ENCODE assay signal across 9 cellular contexts in genomic region chr7:144670251-144670650, GRCh38.
DNase-seq lines count a peak whose midpoint lies in the region; ATAC-seq and TF ChIP-seq lines count a peak whose summit lies in the region.
"Had no signal": no experiment of that assay in that cellular context is flagged by ENCODE, and none has a peak within 500 bp of the region (broad histone marks: within the 10 kb centered on the region; RNA-seq: fewer than 3 reads in every experiment).

No MANE protein-coding gene starts in this region.

- H3K9me3 Mint-ChIP-seq in CD4-positive, CD25-positive, alpha-beta regulatory T cell = no peaks in the 10 kb centered on the region
- no peaks in the 10 kb centered on the region for H3K9me3 Mint-ChIP-seq in T-helper 2 cell treated with Interferon-gamma antibody and Interleukin-4, amounts not matched to agents 5 μg/mL and 100 μg/mL, for 36 hours
- H3K9me3 Mint-ChIP-seq in activated naive CD8-positive, alpha-beta T cell treated with anti-CD3 and anti-CD28 coated beads, Interleukin-2, amount 50 U/mL, for 24 hours = no peaks in the 10 kb centered on the region

- no peaks in the 10 kb centered on the region for H3K27me3 Mint-ChIP-seq in CD4-positive, CD25-positive, alpha-beta regulatory T cell
- H3K27me3 Mint-ChIP-seq in T-helper 2 cell treated with Interferon-gamma antibody and Interleukin-4, amounts not matched to agents 5 μg/mL and 100 μg/mL, for 36 hours (ENCODE audit: low read depth) = no peaks in the 10 kb centered on the region
- no peaks in the 10 kb centered on the region for H3K27me3 Mint-ChIP-seq in activated naive CD8-positive, alpha-beta T cell treated with anti-CD3 and anti-CD28 coated beads, Interleukin-2, amount 50 U/mL, for 24 hours

- H3K9me3 ChIP-seq in CD4-positive, CD25-positive, alpha-beta regulatory T cell (ENCODE audit: control insufficient read depth in 2 of 2, low read length in 2 of 2) = no peaks in the 10 kb centered on the region
- H3K9me3 ChIP-seq in mucosa of descending colon = no peaks in the 10 kb centered on the region

- H3K36me3 Mint-ChIP-seq in CD4-positive, CD25-positive, alpha-beta regulatory T cell = peaks cover 3% of the 10 kb centered on the region
- no peaks in the 10 kb centered on the region for H3K36me3 Mint-ChIP-seq in T-helper 2 cell treated with Interferon-gamma antibody and Interleukin-4, amounts not matched to agents 5 μg/mL and 100 μg/mL, for 36 hours (ENCODE audit: low read depth)
- H3K36me3 Mint-ChIP-seq in activated naive CD8-positive, alpha-beta T cell treated with anti-CD3 and anti-CD28 coated beads, Interleukin-2, amount 50 U/mL, for 24 hours (ENCODE audit: low read depth) = peaks cover 2% of the 10 kb centered on the region

- H3K4me1 ChIP-seq in CD4-positive, CD25-positive, alpha-beta regulatory T cell (ENCODE audit: control insufficient read depth, insufficient read depth, low read length, poor library complexity, severe bottlenecking) = no peaks in the 10 kb centered on the region
- H3K4me1 ChIP-seq in mucosa of descending colon (ENCODE audit: low read depth) = no peaks in the 10 kb centered on the region

- H3K27ac ChIP-seq in CD4-positive, CD25-positive, alpha-beta regulatory T cell (ENCODE audit: insufficient read depth, low read length, poor library complexity, severe bottlenecking) = no peak overlapping the region

- in situ Hi-C loops in SK-MEL-5 (cut with HindIII; ENCODE audit: low pct_unique_long_range_greater_than_20kb, low sequenced_read_pairs) = no loop called here

- TF ChIP-seq CTCF in mucosa of descending colon (IDR thresholded peaks at IDR 0.05) = no peak

- no peak for ATAC-seq in CD4-positive, CD25-positive, alpha-beta regulatory T cell (ENCODE audit: low read depth in 2 of 2)
- ATAC-seq in HG03354 (IDR thresholded peaks at IDR 0.05; ENCODE audit: poor library complexity, severe bottlenecking, unreplicated experiment) (peak; percentile 46), mucosa of descending colon (no peak)
- ATAC-seq in activated naive CD8-positive, alpha-beta T cell treated with anti-CD3 and anti-CD28 coated beads, Interleukin-2, amount 50 U/mL, for 24 hours = no peak
- ATAC-seq: K562 had no signal

- H3K36me3 ChIP-seq in CD4-positive, CD25-positive, alpha-beta regulatory T cell (ENCODE audit: control insufficient read depth, insufficient read depth, low read length) = no peaks in the 10 kb centered on the region
- no peaks in the 10 kb centered on the region for H3K36me3 ChIP-seq in mucosa of descending colon (ENCODE audit: low read depth)

- no peaks in the 10 kb centered on the region for H3K27me3 ChIP-seq in CD4-positive, CD25-positive, alpha-beta regulatory T cell (ENCODE audit: control insufficient read depth, insufficient read depth, low read length)

- DNase-seq in CD4-positive, CD25-positive, alpha-beta regulatory T cell = peak in 2 of 3 donors; percentile 2 to 7
- DNase-seq in SK-MEL-5 (ENCODE audit: low read depth, low spot score) (peak; percentile 36), inferior parietal cortex (ENCODE audit: extremely low spot score) (peak; percentile 40), mucosa of descending colon (no peak), NCI-H1105 (lab: John Stamatoyannopoulos, UW) (no peak)
- DNase-seq in T-helper 2 cell treated with Interferon-gamma antibody and Interleukin-4, amounts not matched to agents 5 μg/mL and 100 μg/mL, for 36 hours (ENCODE audit: low spot score) = no peak
- DNase-seq in activated naive CD8-positive, alpha-beta T cell treated with anti-CD3 and anti-CD28 coated beads, Interleukin-2, amount 50 U/mL, for 24 hours = no peak

- H3K4me3 Mint-ChIP-seq in CD4-positive, CD25-positive, alpha-beta regulatory T cell = no peak overlapping the region
- no peak overlapping the region for H3K4me3 Mint-ChIP-seq in T-helper 2 cell treated with Interferon-gamma antibody and Interleukin-4, amounts not matched to agents 5 μg/mL and 100 μg/mL, for 36 hours
- no peak overlapping the region for H3K4me3 Mint-ChIP-seq in activated naive CD8-positive, alpha-beta T cell treated with anti-CD3 and anti-CD28 coated beads, Interleukin-2, amount 50 U/mL, for 24 hours

- H3K4me3 ChIP-seq in CD4-positive, CD25-positive, alpha-beta regulatory T cell (ENCODE audit: low read depth, low read length) = no peak overlapping the region
- no peak overlapping the region for H3K4me3 ChIP-seq in mucosa of descending colon
- H3K4me3 ChIP-seq: K562 had no signal

- intact Hi-C loops in mucosa of descending colon (cut with DNase I, micrococcal nuclease) = no loop called here

- peaks cover 0 to 4% (median 2%) of the 10 kb centered on the region in 4 donors for H3K4me1 Mint-ChIP-seq in CD4-positive, CD25-positive, alpha-beta regulatory T cell
- no peaks in the 10 kb centered on the region for H3K4me1 Mint-ChIP-seq in T-helper 2 cell treated with Interferon-gamma antibody and Interleukin-4, amounts not matched to agents 5 μg/mL and 100 μg/mL, for 36 hours (ENCODE audit: low read depth)
- H3K4me1 Mint-ChIP-seq in activated naive CD8-positive, alpha-beta T cell treated with anti-CD3 and anti-CD28 coated beads, Interleukin-2, amount 50 U/mL, for 24 hours = no peaks in the 10 kb centered on the region

- no peak overlapping the region for H3K27ac Mint-ChIP-seq in CD4-positive, CD25-positive, alpha-beta regulatory T cell
- H3K27ac Mint-ChIP-seq in T-helper 2 cell treated with Interferon-gamma antibody and Interleukin-4, amounts not matched to agents 5 μg/mL and 100 μg/mL, for 36 hours = no peak overlapping the region
- H3K27ac Mint-ChIP-seq in activated naive CD8-positive, alpha-beta T cell treated with anti-CD3 and anti-CD28 coated beads, Interleukin-2, amount 50 U/mL, for 24 hours = no peak overlapping the region

Comparison
In these comparisons a context has a peak if more than half of its experiments do, and no peak if none do; other contexts are left out.
1. DNase-seq: peak in CD4-positive, CD25-positive, alpha-beta regulatory T cell (2 of 3), SK-MEL-5 (single experiment) and inferior parietal cortex (single experiment); none in mucosa of descending colon (0 of 3), NCI-H1105 (single experiment), T-helper 2 cell treated with Interferon-gamma antibody and Interleukin-4, amounts not matched to agents 5 μg/mL and 100 μg/mL, for 36 hours (single experiment) and activated naive CD8-positive, alpha-beta T cell treated with anti-CD3 and anti-CD28 coated beads, Interleukin-2, amount 50 U/mL, for 24 hours (single experiment).